Comparison of ENCODE assay signal across 1 cellular context in genomic region chr5:34519489-34520220, GRCh38.
TF ChIP-seq lines count a peak whose summit lies in the region.

No MANE protein-coding gene starts in this region.

TF ChIP-seq in WTC11, 78 proteins besides CTCF, POLR2A, EP300 and RAD21 (continued from another document):
- TF ChIP-seq ARID4B (CRISPR knock-in tag; IDR thresholded peaks at IDR 0.05; ENCODE audit: borderline replicate concordance) (no peak), MXD4 (CRISPR knock-in tag; IDR thresholded peaks at IDR 0.05; ENCODE audit: borderline replicate concordance) (no peak), GTF2I (CRISPR knock-in tag; conservative IDR thresholded peaks at IDR 0.05) (no peak), HMGXB4 (CRISPR knock-in tag; IDR thresholded peaks at IDR 0.05) (no peak), STAT6 (CRISPR knock-in tag; conservative IDR thresholded peaks at IDR 0.05; ENCODE audit: low read depth) (no peak), TEAD1 (CRISPR knock-in tag; IDR thresholded peaks at IDR 0.05) (no peak), CREM (CRISPR knock-in tag; IDR thresholded peaks at IDR 0.05) (no peak), ELF4 (CRISPR knock-in tag; IDR thresholded peaks at IDR 0.05; ENCODE audit: low read depth) (no peak), IRF2 (CRISPR knock-in tag; IDR thresholded peaks at IDR 0.05; ENCODE audit: borderline replicate concordance, low read depth) (no peak), TP53 (CRISPR knock-in tag; IDR thresholded peaks at IDR 0.05) (no peak), ZNF232 (CRISPR knock-in tag; IDR thresholded peaks at IDR 0.05) (no peak), ZNF532 (CRISPR knock-in tag; IDR thresholded peaks at IDR 0.05; ENCODE audit: borderline replicate concordance) (no peak)
